32 cellular contexts compared by ENCODE assay signal in the genomic region with DNA sequence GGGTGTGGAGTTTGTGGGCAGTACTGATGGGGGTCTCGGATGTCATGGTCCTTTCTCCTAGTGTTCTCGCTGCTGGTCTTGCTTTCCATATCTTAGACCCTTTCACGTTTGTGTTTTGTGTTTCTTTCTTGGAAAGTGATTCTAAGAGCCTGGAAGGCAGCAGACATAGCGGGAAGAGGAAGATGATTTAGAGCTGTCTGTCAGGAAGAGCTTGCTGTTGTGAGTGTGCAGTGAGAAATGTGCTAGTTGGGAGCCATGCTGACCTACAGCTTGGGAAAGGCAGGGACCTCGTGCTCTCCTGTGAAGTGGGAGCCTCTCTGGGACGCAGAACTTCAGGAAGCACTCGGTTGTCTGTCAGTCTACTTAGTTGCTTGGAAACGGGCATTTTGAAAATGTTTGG.
"Had no signal": no experiment of that assay in that cellular context is flagged by ENCODE, and none has a peak within 500 bp of the region (broad histone marks: within the 10 kb centered on the region; RNA-seq: fewer than 3 reads in every experiment).

No MANE protein-coding gene starts in this region.

- H3K9me3 ChIP-seq: ascending aorta, gastrocnemius medialis, heart left ventricle had no signal

- DNase-seq: activated CD4-positive, alpha-beta memory T cell treated with anti-CD3 and anti-CD28 coated beads for 36 hours; activated CD4-positive, alpha-beta T cell treated with anti-CD3 and anti-CD28 coated beads for 36 hours; activated CD4-positive, alpha-beta T cell treated with anti-CD3 and anti-CD28 coated beads, Interleukin-2, amount 10 ng/mL, durations not matched to agents 24 days and 14 days; activated CD4-positive, CD25-positive, alpha-beta regulatory T cell; activated CD4-positive, CD25-positive, alpha-beta regulatory T cell treated with anti-CD3 and anti-CD28 coated beads, Interleukin-2, amount 50 U/mL, for 72 hours; activated CD8-positive, alpha-beta memory T cell treated with anti-CD3 and anti-CD28 coated beads, Interleukin-2, amount 10 ng/mL, durations not matched to agents 7 days and 5 days; activated CD8-positive, alpha-beta memory T cell treated with anti-CD3 and anti-CD28 coated beads, Interleukin-2, amount 50 U/mL, for 4 hours; activated CD8-positive, alpha-beta T cell treated with anti-CD3 and anti-CD28 coated beads, Interleukin-2, amount 10 ng/mL, durations not matched to agents 7 days and 5 days; activated gamma-delta T cell; activated naive CD4-positive, alpha-beta T cell; activated naive CD4-positive, alpha-beta T cell treated with anti-CD3 and anti-CD28 coated beads, Interleukin-2, amount 10 ng/mL, durations not matched to agents 7 days and 5 days; activated naive CD8-positive, alpha-beta T cell treated with anti-CD3 and anti-CD28 coated beads, Interleukin-2, amount 10 ng/mL, durations not matched to agents 7 days and 5 days; activated T-cell treated with anti-CD3 and anti-CD28 coated beads, Interleukin-2, amount 50 U/mL, for 1 hour; activated T-cell treated with anti-CD3 and anti-CD28 coated beads, Interleukin-2, amount 50 U/mL, for 48 hours; brain microvascular endothelial cell; caudate nucleus; cortex of kidney; dermis blood vessel endothelial cell; effector CD4-positive, alpha-beta T cell; foreskin fibroblast; gastrocnemius medialis; glutamatergic neuron; heart left ventricle; T-helper 2 cell had no signal

- H3K4me1 ChIP-seq: ascending aorta, gastrocnemius medialis had no signal

- H3K27me3 ChIP-seq: ascending aorta, brain microvascular endothelial cell, gastrocnemius medialis had no signal

- H3K36me3 Mint-ChIP-seq: activated CD4-positive, alpha-beta memory T cell treated with anti-CD3 and anti-CD28 coated beads for 36 hours; activated CD8-positive, alpha-beta memory T cell treated with anti-CD3 and anti-CD28 coated beads, Interleukin-2, amount 10 ng/mL, durations not matched to agents 7 days and 5 days; activated naive CD4-positive, alpha-beta T cell treated with anti-CD3 and anti-CD28 coated beads, Interleukin-2, amount 10 ng/mL, durations not matched to agents 7 days and 5 days; activated naive CD8-positive, alpha-beta T cell treated with anti-CD3 and anti-CD28 coated beads, Interleukin-2, amount 10 ng/mL, durations not matched to agents 7 days and 5 days had no signal

- H3K4me3 ChIP-seq: ascending aorta, gastrocnemius medialis, heart left ventricle had no signal

- H3K27ac Mint-ChIP-seq: activated CD4-positive, alpha-beta memory T cell treated with anti-CD3 and anti-CD28 coated beads for 36 hours; activated CD4-positive, alpha-beta T cell treated with anti-CD3 and anti-CD28 coated beads for 36 hours; activated CD4-positive, alpha-beta T cell treated with anti-CD3 and anti-CD28 coated beads, Interleukin-2, amount 10 ng/mL, durations not matched to agents 24 days and 14 days; activated CD8-positive, alpha-beta memory T cell treated with anti-CD3 and anti-CD28 coated beads, Interleukin-2, amount 10 ng/mL, durations not matched to agents 7 days and 5 days; activated CD8-positive, alpha-beta T cell treated with anti-CD3 and anti-CD28 coated beads, Interleukin-2, amount 10 ng/mL, durations not matched to agents 7 days and 5 days; activated naive CD4-positive, alpha-beta T cell treated with anti-CD3 and anti-CD28 coated beads, Interleukin-2, amount 10 ng/mL, durations not matched to agents 7 days and 5 days; activated naive CD4-positive, alpha-beta T cell treated with anti-CD3 and anti-CD28 coated beads, Interleukin-2, amount 50 U/mL, for 72 hours; activated naive CD8-positive, alpha-beta T cell treated with anti-CD3 and anti-CD28 coated beads, Interleukin-2, amount 10 ng/mL, durations not matched to agents 7 days and 5 days; activated T-helper 1 cell treated with anti-CD3 and anti-CD28 coated beads, Interleukin-12 subunit alpha, Interleukin-12 subunit beta, Interleukin-2, Interleukin-4 antibody, amounts not matched to agents 30 ng/mL and 10 ng/mL and 1 ng/mL, durations not matched to agents 14 hours and 24 hours and 36 hours; activated T-helper 2 cell treated with anti-CD3 and anti-CD28 coated beads, Interferon-gamma antibody, Interleukin-2, Interleukin-4, amounts not matched to agents 10 μg/mL and 5 μg/mL and 100 μg/mL, durations not matched to agents 14 hours and 24 hours and 36 hours had no signal

- H3K4me1 Mint-ChIP-seq: activated CD4-positive, alpha-beta T cell treated with anti-CD3 and anti-CD28 coated beads for 36 hours; activated CD4-positive, alpha-beta T cell treated with anti-CD3 and anti-CD28 coated beads, Interleukin-2, amount 10 ng/mL, durations not matched to agents 24 days and 14 days; activated CD8-positive, alpha-beta memory T cell treated with anti-CD3 and anti-CD28 coated beads, Interleukin-2, amount 10 ng/mL, durations not matched to agents 7 days and 5 days; activated naive CD4-positive, alpha-beta T cell treated with anti-CD3 and anti-CD28 coated beads, Interleukin-2, amount 10 ng/mL, durations not matched to agents 7 days and 5 days; activated naive CD8-positive, alpha-beta T cell treated with anti-CD3 and anti-CD28 coated beads, Interleukin-2, amount 10 ng/mL, durations not matched to agents 7 days and 5 days had no signal

- H3K36me3 ChIP-seq: ascending aorta, brain microvascular endothelial cell, gastrocnemius medialis, heart left ventricle had no signal

- H3K9me3 Mint-ChIP-seq: activated CD4-positive, alpha-beta memory T cell treated with anti-CD3 and anti-CD28 coated beads for 36 hours; activated CD4-positive, alpha-beta T cell treated with anti-CD3 and anti-CD28 coated beads, Interleukin-2, amount 10 ng/mL, durations not matched to agents 24 days and 14 days; activated naive CD4-positive, alpha-beta T cell treated with anti-CD3 and anti-CD28 coated beads, Interleukin-2, amount 10 ng/mL, durations not matched to agents 7 days and 5 days; activated naive CD4-positive, alpha-beta T cell treated with anti-CD3 and anti-CD28 coated beads, Interleukin-2, amount 50 U/mL, for 72 hours; activated naive CD8-positive, alpha-beta T cell treated with anti-CD3 and anti-CD28 coated beads, Interleukin-2, amount 10 ng/mL, durations not matched to agents 7 days and 5 days; activated T-helper 1 cell treated with anti-CD3 and anti-CD28 coated beads, Interleukin-12 subunit alpha, Interleukin-12 subunit beta, Interleukin-2, Interleukin-4 antibody, amounts not matched to agents 30 ng/mL and 10 ng/mL and 1 ng/mL, durations not matched to agents 14 hours and 24 hours and 36 hours; activated T-helper 2 cell treated with anti-CD3 and anti-CD28 coated beads, Interferon-gamma antibody, Interleukin-2, Interleukin-4, amounts not matched to agents 10 μg/mL and 5 μg/mL and 100 μg/mL, durations not matched to agents 14 hours and 24 hours and 36 hours had no signal

- H3K27ac ChIP-seq: ascending aorta, brain microvascular endothelial cell, gastrocnemius medialis, heart left ventricle had no signal

- ATAC-seq: activated CD4-positive, alpha-beta T cell treated with anti-CD3 and anti-CD28 coated beads for 36 hours; activated CD8-positive, alpha-beta memory T cell treated with anti-CD3 and anti-CD28 coated beads, Interleukin-2, amount 10 ng/mL, durations not matched to agents 7 days and 5 days; activated CD8-positive, alpha-beta T cell treated with anti-CD3 and anti-CD28 coated beads, Interleukin-2, amount 10 ng/mL, durations not matched to agents 7 days and 5 days; activated naive CD4-positive, alpha-beta T cell treated with anti-CD3 and anti-CD28 coated beads, Interleukin-2, amount 50 U/mL, for 72 hours; esophagus mucosa; gastrocnemius medialis had no signal

- H3K4me3 Mint-ChIP-seq: activated CD4-positive, alpha-beta memory T cell treated with anti-CD3 and anti-CD28 coated beads for 36 hours; activated CD4-positive, alpha-beta T cell treated with anti-CD3 and anti-CD28 coated beads for 36 hours; activated CD4-positive, alpha-beta T cell treated with anti-CD3 and anti-CD28 coated beads, Interleukin-2, amount 10 ng/mL, durations not matched to agents 24 days and 14 days; activated CD8-positive, alpha-beta memory T cell treated with anti-CD3 and anti-CD28 coated beads, Interleukin-2, amount 10 ng/mL, durations not matched to agents 7 days and 5 days; activated CD8-positive, alpha-beta T cell treated with anti-CD3 and anti-CD28 coated beads, Interleukin-2, amount 10 ng/mL, durations not matched to agents 7 days and 5 days; activated naive CD4-positive, alpha-beta T cell treated with anti-CD3 and anti-CD28 coated beads, Interleukin-2, amount 10 ng/mL, durations not matched to agents 7 days and 5 days; activated naive CD8-positive, alpha-beta T cell treated with anti-CD3 and anti-CD28 coated beads, Interleukin-2, amount 10 ng/mL, durations not matched to agents 7 days and 5 days; activated T-helper 1 cell treated with anti-CD3 and anti-CD28 coated beads, Interleukin-12 subunit alpha, Interleukin-12 subunit beta, Interleukin-2, Interleukin-4 antibody, amounts not matched to agents 30 ng/mL and 10 ng/mL and 1 ng/mL, durations not matched to agents 14 hours and 24 hours and 36 hours had no signal

- FAIRE-seq: colon, endometrium, endothelial cell of umbilical vein had no signal
